8 cellular contexts compared by ENCODE assay signal in the genomic region with DNA sequence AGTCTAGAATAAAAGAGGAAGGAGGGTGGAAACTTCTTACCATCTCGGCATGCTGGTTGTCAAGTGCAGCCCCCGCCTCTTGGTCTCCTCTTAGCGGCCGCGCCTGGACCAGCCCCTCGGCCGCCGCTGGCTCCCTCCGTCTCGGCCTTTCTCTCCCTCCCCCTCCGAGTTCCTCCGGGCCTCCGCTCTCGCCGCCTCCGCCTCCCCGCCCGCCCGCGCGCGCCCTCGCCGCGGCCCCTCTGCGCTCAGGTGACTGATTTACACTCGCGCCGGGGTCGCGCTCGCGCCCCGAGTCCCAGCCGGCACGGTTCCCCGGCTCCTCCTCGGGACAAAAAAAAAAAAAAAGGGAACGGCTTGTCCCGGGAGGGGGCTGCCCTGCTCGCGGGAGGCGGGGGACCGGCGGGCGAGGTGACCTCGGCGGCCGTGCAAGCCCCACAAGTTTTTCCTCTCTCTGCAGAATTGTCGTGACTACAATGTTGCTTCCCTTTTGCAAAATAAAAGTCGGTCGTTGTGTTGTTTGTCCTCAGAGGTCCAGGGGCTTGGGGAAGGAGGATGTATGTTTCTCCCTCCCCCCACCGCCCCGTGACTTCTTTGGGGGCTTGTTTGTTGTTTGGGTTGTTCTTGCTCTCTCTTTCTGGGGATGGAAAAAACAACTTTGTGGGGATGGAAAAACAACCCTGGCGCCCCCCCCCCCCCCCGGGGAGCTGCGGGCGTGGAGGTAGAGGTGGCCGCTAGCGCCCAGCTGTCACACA. TPM values are rescaled to one million over a fixed set of nuclear protein-coding genes. Genes with fewer than 3 reads are reported as not detected.
DNase-seq lines count a peak whose midpoint lies in the region; ATAC-seq and TF ChIP-seq lines count a peak whose summit lies in the region.

A gene with protein sequence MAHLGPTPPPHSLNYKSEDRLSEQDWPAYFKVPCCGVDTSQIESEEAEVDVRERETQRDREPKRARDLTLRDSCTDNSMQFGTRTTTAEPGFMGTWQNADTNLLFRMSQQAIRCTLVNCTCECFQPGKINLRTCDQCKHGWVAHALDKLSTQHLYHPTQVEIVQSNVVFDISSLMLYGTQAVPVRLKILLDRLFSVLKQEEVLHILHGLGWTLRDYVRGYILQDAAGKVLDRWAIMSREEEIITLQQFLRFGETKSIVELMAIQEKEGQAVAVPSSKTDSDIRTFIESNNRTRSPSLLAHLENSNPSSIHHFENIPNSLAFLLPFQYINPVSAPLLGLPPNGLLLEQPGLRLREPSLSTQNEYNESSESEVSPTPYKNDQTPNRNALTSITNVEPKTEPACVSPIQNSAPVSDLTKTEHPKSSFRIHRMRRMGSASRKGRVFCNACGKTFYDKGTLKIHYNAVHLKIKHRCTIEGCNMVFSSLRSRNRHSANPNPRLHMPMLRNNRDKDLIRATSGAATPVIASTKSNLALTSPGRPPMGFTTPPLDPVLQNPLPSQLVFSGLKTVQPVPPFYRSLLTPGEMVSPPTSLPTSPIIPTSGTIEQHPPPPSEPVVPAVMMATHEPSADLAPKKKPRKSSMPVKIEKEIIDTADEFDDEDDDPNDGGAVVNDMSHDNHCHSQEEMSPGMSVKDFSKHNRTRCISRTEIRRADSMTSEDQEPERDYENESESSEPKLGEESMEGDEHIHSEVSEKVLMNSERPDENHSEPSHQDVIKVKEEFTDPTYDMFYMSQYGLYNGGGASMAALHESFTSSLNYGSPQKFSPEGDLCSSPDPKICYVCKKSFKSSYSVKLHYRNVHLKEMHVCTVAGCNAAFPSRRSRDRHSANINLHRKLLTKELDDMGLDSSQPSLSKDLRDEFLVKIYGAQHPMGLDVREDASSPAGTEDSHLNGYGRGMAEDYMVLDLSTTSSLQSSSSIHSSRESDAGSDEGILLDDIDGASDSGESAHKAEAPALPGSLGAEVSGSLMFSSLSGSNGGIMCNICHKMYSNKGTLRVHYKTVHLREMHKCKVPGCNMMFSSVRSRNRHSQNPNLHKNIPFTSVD (minus strand): TSS at position 65 of the 752 bp plus-strand sequence. CDS start 22 bp downstream, at position 43.

- intact Hi-C loops in ascending aorta (cut with DNase I): loop anchor here (1.0 to 5.0 kb wide), 6 partner anchors 43 to 673 kb away; no protein-coding TSS in a partner anchor

- peak within 1 kb of the TSS; percentile 40 for H3K9ac ChIP-seq in rectal smooth muscle tissue (ENCODE audit: low read length)

- no CpG with 5 or more reads among the region's 60 CpGs for WGBS in iPS DF 6.9 (ENCODE audit: insufficient coverage, insufficient read length)

- H3K4me3 ChIP-seq in ascending aorta: peak within 1 kb of the TSS; percentile 76 to 92
- H3K4me3 ChIP-seq in iPS DF 6.9 (ENCODE audit: low read length): peak within 1 kb of the TSS; percentile 81
- peak within 1 kb of the TSS; percentile 70 for H3K4me3 ChIP-seq in rectal smooth muscle tissue (ENCODE audit: low read length)

- H3K36me3 ChIP-seq in ascending aorta: no peaks in the 10 kb centered on the region
- no peaks in the 10 kb centered on the region for H3K36me3 ChIP-seq in iPS DF 6.9 (ENCODE audit: control insufficient read depth, insufficient read depth, low read length)
- H3K36me3 ChIP-seq in rectal smooth muscle tissue (ENCODE audit: control insufficient read depth, insufficient read depth, low read length): no peaks in the 10 kb centered on the region

- no peak for TF ChIP-seq CTCF in ascending aorta (IDR thresholded peaks at IDR 0.05)

- H3K27ac ChIP-seq in ascending aorta (peak within 1 kb of the TSS; percentile 84 to 90), iPS DF 6.9 (ENCODE audit: low read length) (no peak within 1 kb of the TSS), rectal smooth muscle tissue (ENCODE audit: low read depth, low read length) (peak within 1 kb of the TSS; percentile 90)

- no peak for ATAC-seq in GM19455 (IDR thresholded peaks at IDR 0.05; ENCODE audit: unreplicated experiment)

- H3K4me1 ChIP-seq in ascending aorta: no peaks in the 10 kb centered on the region
- peaks cover 3% of the 10 kb centered on the region; the same call in 1 of the 2 replicates for H3K4me1 ChIP-seq in iPS DF 6.9 (ENCODE audit: control insufficient read depth, insufficient read depth, low read length)
- peaks cover 5% of the 10 kb centered on the region for H3K4me1 ChIP-seq in rectal smooth muscle tissue (ENCODE audit: control insufficient read depth, insufficient read depth, low read length)

- H3K27me3 ChIP-seq in ascending aorta (no peaks in the 10 kb centered on the region), iPS DF 6.9 (ENCODE audit: control insufficient read depth, insufficient read depth, low read length) (no peaks in the 10 kb centered on the region), rectal smooth muscle tissue (ENCODE audit: control insufficient read depth, insufficient read depth, low read length) (no peaks in the 10 kb centered on the region)

- DNase-seq in D341Med (ENCODE audit: low spot score): peak; percentile 65
- peak; percentile 11 to 20 for DNase-seq in Kasumi-1 (lab: John Stamatoyannopoulos, UW)
- DNase-seq in ascending aorta (ENCODE audit: low spot score in 2 of 2): peak in 1 of 2 donors; percentile 77
- DNase-seq in iPS DF 6.9 (ENCODE audit: low read depth, low spot score): no peak
- DNase-seq in NCI-H2029 (lab: John Stamatoyannopoulos, UW): no peak
- no peak for DNase-seq in NCI-H510A (lab: John Stamatoyannopoulos, UW)

- H3K9me3 ChIP-seq in ascending aorta (no peaks in the 10 kb centered on the region), iPS DF 6.9 (ENCODE audit: control insufficient read depth, insufficient read depth, low read length) (no peaks in the 10 kb centered on the region)

RNA-seq across cellular contexts. Expression of the gene that starts here (rescaled TPM):
- 25.5 TPM for total RNA-seq in ascending aorta

Comparison
In these comparisons a context has a peak if more than half of its experiments do, and no peak if none do; other contexts are left out.
1. DNase-seq: peak in D341Med (single experiment) and Kasumi-1 (2 of 2); none in iPS DF 6.9 (single experiment), NCI-H2029 (single experiment) and NCI-H510A (single experiment).
2. Peak in every context shown above with its lines, with median percentiles within 50 percentile points of each other: H3K4me3 ChIP-seq.